In genomic region chr17:64466019-64466735, GRCh38 we compare ENCODE assay signal across 19 cellular contexts. TPM values are rescaled to one million over a fixed set of nuclear protein-coding genes. Genes with fewer than 3 reads are reported as not detected.
"Had no signal": no experiment of that assay in that cellular context is flagged by ENCODE, and none has a peak within 500 bp of the region (broad histone marks: within the 10 kb centered on the region; RNA-seq: fewer than 3 reads in every experiment).

No MANE protein-coding gene starts in this region.

- H3K9me3 ChIP-seq: adrenal gland, right atrium auricular region, tibial nerve had no signal

- H3K4me2 ChIP-seq: hepatocyte had no signal

- H2AFZ ChIP-seq: hepatocyte had no signal

- H3K4me3 Mint-ChIP-seq: activated CD4-positive, alpha-beta memory T cell treated with anti-CD3 and anti-CD28 coated beads, Interleukin-2, amount 10 ng/mL, durations not matched to agents 7 days and 5 days; activated naive CD4-positive, alpha-beta T cell treated with anti-CD3 and anti-CD28 coated beads, Interleukin-2, amount 50 U/mL, for 24 hours; activated T-cell treated with anti-CD3 and anti-CD28 coated beads, Interleukin-2, amount 50 U/mL, for 4 hours; memory B cell; natural killer cell had no signal

- H3K36me3 Mint-ChIP-seq: activated naive CD4-positive, alpha-beta T cell treated with anti-CD3 and anti-CD28 coated beads, Interleukin-2, amount 50 U/mL, for 24 hours; natural killer cell had no signal

- H3K9me3 Mint-ChIP-seq: activated CD4-positive, alpha-beta memory T cell treated with anti-CD3 and anti-CD28 coated beads, Interleukin-2, amount 10 ng/mL, durations not matched to agents 7 days and 5 days; activated naive CD4-positive, alpha-beta T cell treated with anti-CD3 and anti-CD28 coated beads, Interleukin-2, amount 50 U/mL, for 24 hours; activated T-cell treated with anti-CD3 and anti-CD28 coated beads, Interleukin-2, amount 50 U/mL, for 4 hours; memory B cell; natural killer cell had no signal

- H3K4me3 ChIP-seq: adrenal gland, hepatocyte, right atrium auricular region, skin epidermis, tibial nerve had no signal

- H3K27me3 Mint-ChIP-seq: activated naive CD4-positive, alpha-beta T cell treated with anti-CD3 and anti-CD28 coated beads, Interleukin-2, amount 50 U/mL, for 24 hours; memory B cell had no signal

- DNase-seq: activated CD4-positive, alpha-beta memory T cell treated with anti-CD3 and anti-CD28 coated beads, Interleukin-2, amount 10 ng/mL, durations not matched to agents 7 days and 5 days; activated effector memory CD4-positive, alpha-beta T cell treated with Interleukin-2 at 50 U/mL for 16 hours; activated T-cell treated with anti-CD3 and anti-CD28 coated beads, Interleukin-2, amount 50 U/mL, for 4 hours; adrenal gland; left ventricle myocardium superior; natural killer cell; nucleus accumbens; stimulated activated CD4-positive, alpha-beta T cell treated with anti-CD3 and anti-CD28 coated beads, Interleukin-15, amount 100 ng/mL, for 24 hours; stimulated activated CD4-positive, alpha-beta T cell treated with anti-CD3 and anti-CD28 coated beads, Interleukin-4, amount 100 ng/mL, for 1 hour; stimulated activated naive CD4-positive, alpha-beta T cell had no signal

- H3K4me1 ChIP-seq: adrenal gland, right atrium auricular region had no signal

- ATAC-seq: activated T-cell treated with anti-CD3 and anti-CD28 coated beads, Interleukin-2, amount 50 U/mL, for 4 hours; esophagus mucosa; left ventricle myocardium superior; natural killer cell had no signal

- H3K27ac Mint-ChIP-seq: activated CD4-positive, alpha-beta memory T cell treated with anti-CD3 and anti-CD28 coated beads, Interleukin-2, amount 10 ng/mL, durations not matched to agents 7 days and 5 days; natural killer cell had no signal

- H3K36me3 ChIP-seq: adrenal gland, right atrium auricular region had no signal

- H3K27ac ChIP-seq: adrenal gland, hepatocyte, right atrium auricular region, skin epidermis, tibial nerve, VCaP had no signal

- H3K27me3 ChIP-seq: adrenal gland, hepatocyte, right atrium auricular region, tibial nerve had no signal

- H3K4me1 Mint-ChIP-seq: activated CD4-positive, alpha-beta memory T cell treated with anti-CD3 and anti-CD28 coated beads, Interleukin-2, amount 10 ng/mL, durations not matched to agents 7 days and 5 days; activated naive CD4-positive, alpha-beta T cell treated with anti-CD3 and anti-CD28 coated beads, Interleukin-2, amount 50 U/mL, for 24 hours; natural killer cell had no signal

RNA-seq across cellular contexts. Expression of gene MILR1, which starts 17.3 kb away (rescaled TPM):
- total RNA-seq: activated T-cell treated with anti-CD3 and anti-CD28 coated beads, Interleukin-2, amount 50 U/mL, for 4 hours; kidney epithelial cell had no signal
